Comparison of ENCODE assay signal across 1 cellular context in the genomic region with DNA sequence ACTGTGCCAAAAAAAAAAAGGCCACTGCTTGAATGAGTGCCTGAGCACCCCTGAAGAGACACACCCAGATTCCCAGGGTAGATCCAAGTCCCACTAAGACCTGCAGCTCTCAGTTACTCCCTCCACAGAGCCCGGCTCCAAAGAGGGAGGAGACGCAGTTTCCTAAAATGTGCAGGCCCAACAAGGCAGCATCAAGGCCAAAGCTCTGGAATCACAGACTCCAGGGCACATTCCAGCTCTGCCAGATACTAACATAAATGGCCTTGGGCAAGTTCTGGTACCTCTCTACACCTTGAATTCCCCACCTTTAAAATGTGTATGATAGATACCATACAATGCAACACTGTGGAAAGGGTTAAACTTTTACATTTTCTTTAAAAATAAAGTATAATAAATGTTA.
TF ChIP-seq lines count a peak whose summit lies in the region.

No MANE protein-coding gene starts in this region.

TF ChIP-seq in HCT116, 20 proteins besides CTCF, POLR2A, EP300 and RAD21:
- TF ChIP-seq CEBPB (IDR thresholded peaks at IDR 0.05; ENCODE audit: low read depth), result no peak
- TF ChIP-seq SP1 (IDR thresholded peaks at IDR 0.05; ENCODE audit: low read depth), result no peak
- no peak for TF ChIP-seq SRF (IDR thresholded peaks at IDR 0.05; ENCODE audit: low read depth)
- TF ChIP-seq CBX3 (IDR thresholded peaks at IDR 0.05; ENCODE audit: low read depth), result no peak
- no peak for TF ChIP-seq EGR1 (IDR thresholded peaks at IDR 0.05; ENCODE audit: low read depth)
- no peak for TF ChIP-seq FOSL1 (IDR thresholded peaks at IDR 0.05; ENCODE audit: low read depth)
- TF ChIP-seq ATF3 (IDR thresholded peaks at IDR 0.05), result no peak
- TF ChIP-seq, protein P1, sequence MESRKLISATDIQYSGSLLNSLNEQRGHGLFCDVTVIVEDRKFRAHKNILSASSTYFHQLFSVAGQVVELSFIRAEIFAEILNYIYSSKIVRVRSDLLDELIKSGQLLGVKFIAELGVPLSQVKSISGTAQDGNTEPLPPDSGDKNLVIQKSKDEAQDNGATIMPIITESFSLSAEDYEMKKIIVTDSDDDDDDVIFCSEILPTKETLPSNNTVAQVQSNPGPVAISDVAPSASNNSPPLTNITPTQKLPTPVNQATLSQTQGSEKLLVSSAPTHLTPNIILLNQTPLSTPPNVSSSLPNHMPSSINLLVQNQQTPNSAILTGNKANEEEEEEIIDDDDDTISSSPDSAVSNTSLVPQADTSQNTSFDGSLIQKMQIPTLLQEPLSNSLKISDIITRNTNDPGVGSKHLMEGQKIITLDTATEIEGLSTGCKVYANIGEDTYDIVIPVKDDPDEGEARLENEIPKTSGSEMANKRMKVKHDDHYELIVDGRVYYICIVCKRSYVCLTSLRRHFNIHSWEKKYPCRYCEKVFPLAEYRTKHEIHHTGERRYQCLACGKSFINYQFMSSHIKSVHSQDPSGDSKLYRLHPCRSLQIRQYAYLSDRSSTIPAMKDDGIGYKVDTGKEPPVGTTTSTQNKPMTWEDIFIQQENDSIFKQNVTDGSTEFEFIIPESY (IDR thresholded peaks at IDR 0.05; ENCODE audit: extremely low read depth, insufficient replicate concordance, low read length), result no peak
- no peak for TF ChIP-seq REST (IDR thresholded peaks at IDR 0.05; ENCODE audit: low read depth)
- TF ChIP-seq SIN3A (IDR thresholded peaks at IDR 0.05; ENCODE audit: low read depth), result no peak
- TF ChIP-seq ZFX (IDR thresholded peaks at IDR 0.05), result no peak
- TF ChIP-seq EZH2 (IDR thresholded peaks at IDR 0.05), result no peak
- no peak for TF ChIP-seq ELF1 (IDR thresholded peaks at IDR 0.05; ENCODE audit: borderline replicate concordance, low read depth)
- TF ChIP-seq, protein P2, sequence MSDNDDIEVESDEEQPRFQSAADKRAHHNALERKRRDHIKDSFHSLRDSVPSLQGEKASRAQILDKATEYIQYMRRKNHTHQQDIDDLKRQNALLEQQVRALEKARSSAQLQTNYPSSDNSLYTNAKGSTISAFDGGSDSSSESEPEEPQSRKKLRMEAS (IDR thresholded peaks at IDR 0.05), result no peak
- no peak for TF ChIP-seq YY1 (IDR thresholded peaks at IDR 0.05; ENCODE audit: extremely low read depth, insufficient replicate concordance, low read depth, low read length)
- no peak for TF ChIP-seq TCF7L2 (IDR thresholded peaks at IDR 0.05; ENCODE audit: borderline replicate concordance, extremely low read depth, insufficient read depth, insufficient read length)
- no peak for TF ChIP-seq ZNF274 (IDR thresholded peaks at IDR 0.05; ENCODE audit: low read depth, low read length)
